Comparison of ENCODE assay signal across 8 cellular contexts in the genomic region with DNA sequence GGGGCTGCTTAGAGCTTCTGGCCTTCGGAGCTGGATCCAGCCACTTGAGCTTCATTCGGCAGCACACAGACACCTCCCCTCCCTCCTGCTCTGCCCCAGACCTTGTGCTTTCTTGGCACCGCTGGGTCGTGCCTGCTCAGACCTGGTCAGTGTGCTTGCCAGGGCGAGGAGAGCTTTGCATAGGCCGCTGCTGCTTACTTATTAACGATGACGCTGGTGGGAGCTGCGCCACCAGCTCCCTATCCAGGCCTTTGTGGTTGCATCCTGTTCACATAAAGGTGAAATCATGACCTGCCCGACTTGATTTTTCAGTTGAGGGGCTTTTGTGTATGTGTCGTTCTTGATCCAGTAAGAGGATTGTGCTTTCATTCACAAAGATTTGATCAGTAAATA.
A peak's percentile ranks its signal among the peaks of the same experiment; 100 is the strongest.
DNase-seq lines count a peak whose midpoint lies in the region; ATAC-seq and TF ChIP-seq lines count a peak whose summit lies in the region.

No MANE protein-coding gene starts in this region.

- H3K4me3 ChIP-seq in lower lobe of right lung = no peak overlapping the region

- H3K9me3 Mint-ChIP-seq in activated T-cell treated with anti-CD3 and anti-CD28 coated beads, Interleukin-2, amount 50 U/mL, for 72 hours = no peaks in the 10 kb centered on the region
- H3K9me3 Mint-ChIP-seq in activated naive CD8-positive, alpha-beta T cell treated with anti-CD3 and anti-CD28 coated beads for 36 hours = no peaks in the 10 kb centered on the region

- H3K4me3 Mint-ChIP-seq in activated T-cell treated with anti-CD3 and anti-CD28 coated beads, Interleukin-2, amount 50 U/mL, for 72 hours = peak overlapping the region; percentile 15 to 56
- H3K4me3 Mint-ChIP-seq in activated naive CD8-positive, alpha-beta T cell treated with anti-CD3 and anti-CD28 coated beads for 36 hours = peak overlapping the region; percentile 0

- intact Hi-C loops in lower lobe of right lung (cut with DNase I) = no loop called here

- peaks cover 0 to 4% of the 10 kb centered on the region in 2 donors for H3K36me3 Mint-ChIP-seq in activated T-cell treated with anti-CD3 and anti-CD28 coated beads, Interleukin-2, amount 50 U/mL, for 72 hours (ENCODE audit: insufficient read depth in 2 of 2)
- peaks cover 6% of the 10 kb centered on the region for H3K36me3 Mint-ChIP-seq in activated naive CD8-positive, alpha-beta T cell treated with anti-CD3 and anti-CD28 coated beads for 36 hours

- DNase-seq in activated T-cell treated with anti-CD3 and anti-CD28 coated beads, Interleukin-2, amount 50 U/mL, for 72 hours = no peak
- DNase-seq in activated T-cell treated with anti-CD3 and anti-CD28 coated beads, Interleukin-2, amount 50 U/mL, for 48 hours = no peak
- no peak for DNase-seq in activated naive CD8-positive, alpha-beta T cell treated with anti-CD3 and anti-CD28 coated beads for 36 hours
- DNase-seq in lower lobe of right lung = peak; percentile 81
- no peak for DNase-seq in stimulated activated naive CD4-positive, alpha-beta T cell treated with Interleukin-2 at 50 U/mL for 16 hours (lab: John Stamatoyannopoulos, UW)
- no peak for DNase-seq in mesenteric fat pad (ENCODE audit: low spot score)
- no peak for DNase-seq in NCI-H345 treated with DMSO at 0.1 percent for 48 hours (lab: John Stamatoyannopoulos, UW; ENCODE audit: unreplicated experiment)

- no peaks in the 10 kb centered on the region for H3K27me3 ChIP-seq in lower lobe of right lung (ENCODE audit: low read depth)

- peak overlapping the region; percentile 75 for H3K27ac ChIP-seq in lower lobe of right lung

- H3K9me3 ChIP-seq in lower lobe of right lung = no peaks in the 10 kb centered on the region

- H3K4me1 Mint-ChIP-seq in activated T-cell treated with anti-CD3 and anti-CD28 coated beads, Interleukin-2, amount 50 U/mL, for 72 hours (ENCODE audit: low read depth) = peaks cover 55% of the 10 kb centered on the region
- peaks cover 53% of the 10 kb centered on the region for H3K4me1 Mint-ChIP-seq in activated naive CD8-positive, alpha-beta T cell treated with anti-CD3 and anti-CD28 coated beads for 36 hours

- no peak overlapping the region for H3K27ac Mint-ChIP-seq in activated T-cell treated with anti-CD3 and anti-CD28 coated beads, Interleukin-2, amount 50 U/mL, for 72 hours
- peak overlapping the region; percentile 14 for H3K27ac Mint-ChIP-seq in activated naive CD8-positive, alpha-beta T cell treated with anti-CD3 and anti-CD28 coated beads for 36 hours

- no peaks in the 10 kb centered on the region for H3K36me3 ChIP-seq in lower lobe of right lung

- no peaks in the 10 kb centered on the region for H3K27me3 Mint-ChIP-seq in activated T-cell treated with anti-CD3 and anti-CD28 coated beads, Interleukin-2, amount 50 U/mL, for 72 hours (ENCODE audit: low read depth)
- H3K27me3 Mint-ChIP-seq in activated naive CD8-positive, alpha-beta T cell treated with anti-CD3 and anti-CD28 coated beads for 36 hours = no peaks in the 10 kb centered on the region

- TF ChIP-seq CTCF in lower lobe of right lung (IDR thresholded peaks at IDR 0.05) = no peak

- ATAC-seq in activated T-cell treated with anti-CD3 and anti-CD28 coated beads, Interleukin-2, amount 50 U/mL, for 72 hours (replicated peaks in 1 of 2) = no peak
- ATAC-seq in HG03354 (IDR thresholded peaks at IDR 0.05; ENCODE audit: poor library complexity, severe bottlenecking, unreplicated experiment) = peak; percentile 66
- ATAC-seq in lower lobe of right lung = peak; percentile 94

- H3K4me1 ChIP-seq in lower lobe of right lung = no peaks in the 10 kb centered on the region

Comparison
In these comparisons a context has a peak if more than half of its experiments do, and no peak if none do; other contexts are left out.
1. ATAC-seq: peak in HG03354 (single experiment) and lower lobe of right lung (2 of 2); none in activated T-cell treated with anti-CD3 and anti-CD28 coated beads, Interleukin-2, amount 50 U/mL, for 72 hours (0 of 2).